1 cellular context compared by ENCODE assay signal in the genomic region with DNA sequence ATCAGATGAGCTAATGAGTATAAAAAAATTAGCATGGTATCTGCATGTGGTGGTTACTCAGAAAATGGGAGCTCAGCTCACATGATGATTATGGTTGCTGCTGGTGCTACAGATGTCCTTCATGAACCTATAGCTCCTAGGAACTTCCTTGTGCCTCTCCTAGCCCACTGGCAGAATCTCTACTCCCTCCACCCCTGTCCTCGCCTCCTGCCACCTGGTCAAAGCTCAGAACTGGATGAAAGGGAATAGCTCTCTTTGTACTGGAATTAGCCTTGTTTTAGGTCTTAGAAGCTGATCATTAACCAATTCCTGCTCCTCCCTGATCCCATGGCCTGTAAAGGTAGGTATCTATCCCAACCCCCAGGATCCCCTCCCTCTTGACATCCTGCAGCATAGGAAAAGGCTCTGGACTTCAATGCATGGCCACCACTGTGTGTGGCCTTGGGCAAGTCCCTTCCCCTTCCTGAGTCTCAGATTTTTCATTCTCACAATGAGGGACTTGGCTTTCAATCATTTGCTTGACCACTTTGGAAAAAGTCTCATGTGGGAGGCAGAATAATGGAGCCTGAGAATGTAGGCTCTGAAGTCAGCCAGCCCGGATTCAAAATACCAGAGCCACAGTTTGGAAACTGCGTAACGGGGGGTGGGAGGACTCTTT.
TF ChIP-seq lines count a peak whose summit lies in the region.

No MANE protein-coding gene starts in this region.

TF ChIP-seq in HepG2, 621 proteins besides CTCF, POLR2A, EP300 and RAD21 (continued from another document and continues in another):
- 0 out of 2 replicates have a peak, but pooled peaks have one; percentile 10 for TF ChIP-seq DMTF1 (CRISPR knock-in tag; IDR thresholded peaks at IDR 0.05)
- peak; percentile 83 for TF ChIP-seq BCL6 (CRISPR knock-in tag; IDR thresholded peaks at IDR 0.05)
- TF ChIP-seq KLF6 (CRISPR knock-in tag; IDR thresholded peaks at IDR 0.05), result no peak
- TF ChIP-seq ZBTB43 (CRISPR knock-in tag; conservative IDR thresholded peaks at IDR 0.05), result no peak
- TF ChIP-seq ZNF773 (CRISPR knock-in tag; IDR thresholded peaks at IDR 0.05; ENCODE audit: borderline replicate concordance), result no peak
- no peak for TF ChIP-seq E2F2 (CRISPR knock-in tag; IDR thresholded peaks at IDR 0.05; ENCODE audit: borderline replicate concordance)
- no peak for TF ChIP-seq PRDM15 (CRISPR knock-in tag; IDR thresholded peaks at IDR 0.05)
- TF ChIP-seq ARNTL (CRISPR knock-in tag; IDR thresholded peaks at IDR 0.05), result peak; percentile 83
- no peak for TF ChIP-seq ZNF235 (CRISPR knock-in tag; IDR thresholded peaks at IDR 0.05; ENCODE audit: borderline replicate concordance)
- peak; percentile 87 for TF ChIP-seq DMAP1 (CRISPR knock-in tag; IDR thresholded peaks at IDR 0.05)
- TF ChIP-seq ETV5 (CRISPR knock-in tag; IDR thresholded peaks at IDR 0.05; ENCODE audit: borderline replicate concordance), result peak; percentile 93; the same call in 1 of the 2 replicates
- TF ChIP-seq PHF20 (CRISPR knock-in tag; IDR thresholded peaks at IDR 0.05), result no peak
- TF ChIP-seq JARID2 (CRISPR knock-in tag; IDR thresholded peaks at IDR 0.05; ENCODE audit: insufficient replicate concordance), result no peak
- peak; percentile 90 for TF ChIP-seq HNF4G (IDR thresholded peaks at IDR 0.05; ENCODE audit: borderline replicate concordance, low read depth, low read length)
- peak; percentile 89; the same call in 1 of the 2 replicates for TF ChIP-seq HNF4G (CRISPR knock-in tag; IDR thresholded peaks at IDR 0.05; ENCODE audit: borderline replicate concordance, low read depth)
- no peak for TF ChIP-seq ZFP90 (CRISPR knock-in tag; IDR thresholded peaks at IDR 0.05; ENCODE audit: borderline replicate concordance)
- TF ChIP-seq, protein P1, sequence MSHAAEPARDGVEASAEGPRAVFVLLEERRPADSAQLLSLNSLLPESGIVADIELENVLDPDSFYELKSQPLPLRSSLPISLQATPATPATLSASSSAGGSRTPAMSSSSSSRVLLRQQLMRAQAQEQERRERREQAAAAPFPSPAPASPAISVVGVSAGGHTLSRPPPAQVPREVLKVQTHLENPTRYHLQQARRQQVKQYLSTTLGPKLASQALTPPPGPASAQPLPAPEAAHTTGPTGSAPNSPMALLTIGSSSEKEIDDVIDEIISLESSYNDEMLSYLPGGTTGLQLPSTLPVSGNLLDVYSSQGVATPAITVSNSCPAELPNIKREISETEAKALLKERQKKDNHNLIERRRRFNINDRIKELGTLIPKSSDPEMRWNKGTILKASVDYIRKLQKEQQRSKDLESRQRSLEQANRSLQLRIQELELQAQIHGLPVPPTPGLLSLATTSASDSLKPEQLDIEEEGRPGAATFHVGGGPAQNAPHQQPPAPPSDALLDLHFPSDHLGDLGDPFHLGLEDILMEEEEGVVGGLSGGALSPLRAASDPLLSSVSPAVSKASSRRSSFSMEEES (CRISPR knock-in tag; IDR thresholded peaks at IDR 0.05), result peak; percentile 87
- no peak; the same call in 1 of the 2 replicates for TF ChIP-seq MTF2 (CRISPR knock-in tag; IDR thresholded peaks at IDR 0.05; ENCODE audit: borderline replicate concordance)
- peak; percentile 63 for TF ChIP-seq NFKBIZ (CRISPR knock-in tag; IDR thresholded peaks at IDR 0.05)
- peak; percentile 29; the same call in 1 of the 2 replicates for TF ChIP-seq ZFP91 (CRISPR knock-in tag; IDR thresholded peaks at IDR 0.05; ENCODE audit: borderline replicate concordance)
- TF ChIP-seq PCBP2 (optimal IDR thresholded peaks at IDR 0.05; ENCODE audit: low read depth, low read length, poor library complexity, severe bottlenecking), result peak; percentile 29
- TF ChIP-seq GTF3A (CRISPR knock-in tag; conservative IDR thresholded peaks at IDR 0.05), result peak; percentile 16; the same call in 1 of the 2 replicates
- TF ChIP-seq GATAD2A (CRISPR knock-in tag; IDR thresholded peaks at IDR 0.05), result peak; percentile 98
- TF ChIP-seq ZNF564 (CRISPR knock-in tag; IDR thresholded peaks at IDR 0.05), result peak; percentile 46; the same call in 1 of the 2 replicates
- TF ChIP-seq RORA (CRISPR knock-in tag; IDR thresholded peaks at IDR 0.05), result no peak
- TF ChIP-seq ZFP82 (CRISPR knock-in tag; IDR thresholded peaks at IDR 0.05; ENCODE audit: borderline replicate concordance), result no peak
- no peak for TF ChIP-seq DNMT3B (CRISPR knock-in tag; conservative IDR thresholded peaks at IDR 0.05)
- TF ChIP-seq TAF1 (CRISPR knock-in tag; IDR thresholded peaks at IDR 0.05), result peak; percentile 56; the same call in 1 of the 2 replicates
- TF ChIP-seq DNMT1 (CRISPR knock-in tag; IDR thresholded peaks at IDR 0.05), result no peak
- peak; percentile 84; the same call in 1 of the 2 replicates for TF ChIP-seq KDM3A (CRISPR knock-in tag; IDR thresholded peaks at IDR 0.05; ENCODE audit: low read depth)
- TF ChIP-seq ZNF740 (CRISPR knock-in tag; IDR thresholded peaks at IDR 0.05), result no peak; the same call in 1 of the 2 replicates
- TF ChIP-seq ZBTB20 (CRISPR knock-in tag; IDR thresholded peaks at IDR 0.05; ENCODE audit: borderline replicate concordance, low read depth), result peak; percentile 89; the same call in 1 of the 2 replicates
- peak; percentile 77; the same call in 1 of the 2 replicates for TF ChIP-seq TCF7L2 (IDR thresholded peaks at IDR 0.05; ENCODE audit: low read depth, low read length)
- TF ChIP-seq YEATS4 (CRISPR knock-in tag; IDR thresholded peaks at IDR 0.05; ENCODE audit: borderline replicate concordance), result no peak
- peak; percentile 57 for TF ChIP-seq STAT5B (CRISPR knock-in tag; IDR thresholded peaks at IDR 0.05)
- no peak for TF ChIP-seq SCMH1 (CRISPR knock-in tag; IDR thresholded peaks at IDR 0.05; ENCODE audit: borderline replicate concordance)
- peak; percentile 34; the same call in 1 of the 2 replicates for TF ChIP-seq ATF7-NPFF (CRISPR knock-in tag; IDR thresholded peaks at IDR 0.05; ENCODE audit: low read depth)
- TF ChIP-seq, protein P2, sequence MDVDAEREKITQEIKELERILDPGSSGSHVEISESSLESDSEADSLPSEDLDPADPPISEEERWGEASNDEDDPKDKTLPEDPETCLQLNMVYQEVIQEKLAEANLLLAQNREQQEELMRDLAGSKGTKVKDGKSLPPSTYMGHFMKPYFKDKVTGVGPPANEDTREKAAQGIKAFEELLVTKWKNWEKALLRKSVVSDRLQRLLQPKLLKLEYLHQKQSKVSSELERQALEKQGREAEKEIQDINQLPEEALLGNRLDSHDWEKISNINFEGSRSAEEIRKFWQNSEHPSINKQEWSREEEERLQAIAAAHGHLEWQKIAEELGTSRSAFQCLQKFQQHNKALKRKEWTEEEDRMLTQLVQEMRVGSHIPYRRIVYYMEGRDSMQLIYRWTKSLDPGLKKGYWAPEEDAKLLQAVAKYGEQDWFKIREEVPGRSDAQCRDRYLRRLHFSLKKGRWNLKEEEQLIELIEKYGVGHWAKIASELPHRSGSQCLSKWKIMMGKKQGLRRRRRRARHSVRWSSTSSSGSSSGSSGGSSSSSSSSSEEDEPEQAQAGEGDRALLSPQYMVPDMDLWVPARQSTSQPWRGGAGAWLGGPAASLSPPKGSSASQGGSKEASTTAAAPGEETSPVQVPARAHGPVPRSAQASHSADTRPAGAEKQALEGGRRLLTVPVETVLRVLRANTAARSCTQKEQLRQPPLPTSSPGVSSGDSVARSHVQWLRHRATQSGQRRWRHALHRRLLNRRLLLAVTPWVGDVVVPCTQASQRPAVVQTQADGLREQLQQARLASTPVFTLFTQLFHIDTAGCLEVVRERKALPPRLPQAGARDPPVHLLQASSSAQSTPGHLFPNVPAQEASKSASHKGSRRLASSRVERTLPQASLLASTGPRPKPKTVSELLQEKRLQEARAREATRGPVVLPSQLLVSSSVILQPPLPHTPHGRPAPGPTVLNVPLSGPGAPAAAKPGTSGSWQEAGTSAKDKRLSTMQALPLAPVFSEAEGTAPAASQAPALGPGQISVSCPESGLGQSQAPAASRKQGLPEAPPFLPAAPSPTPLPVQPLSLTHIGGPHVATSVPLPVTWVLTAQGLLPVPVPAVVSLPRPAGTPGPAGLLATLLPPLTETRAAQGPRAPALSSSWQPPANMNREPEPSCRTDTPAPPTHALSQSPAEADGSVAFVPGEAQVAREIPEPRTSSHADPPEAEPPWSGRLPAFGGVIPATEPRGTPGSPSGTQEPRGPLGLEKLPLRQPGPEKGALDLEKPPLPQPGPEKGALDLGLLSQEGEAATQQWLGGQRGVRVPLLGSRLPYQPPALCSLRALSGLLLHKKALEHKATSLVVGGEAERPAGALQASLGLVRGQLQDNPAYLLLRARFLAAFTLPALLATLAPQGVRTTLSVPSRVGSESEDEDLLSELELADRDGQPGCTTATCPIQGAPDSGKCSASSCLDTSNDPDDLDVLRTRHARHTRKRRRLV (CRISPR knock-in tag; IDR thresholded peaks at IDR 0.05), result peak; percentile 22; the same call in 1 of the 2 replicates
- peak; percentile 94 for TF ChIP-seq TARDBP (CRISPR knock-in tag; IDR thresholded peaks at IDR 0.05)
- TF ChIP-seq ERF (CRISPR knock-in tag; IDR thresholded peaks at IDR 0.05), result peak; percentile 91
